1 cellular context compared by ENCODE assay signal in the genomic region with DNA sequence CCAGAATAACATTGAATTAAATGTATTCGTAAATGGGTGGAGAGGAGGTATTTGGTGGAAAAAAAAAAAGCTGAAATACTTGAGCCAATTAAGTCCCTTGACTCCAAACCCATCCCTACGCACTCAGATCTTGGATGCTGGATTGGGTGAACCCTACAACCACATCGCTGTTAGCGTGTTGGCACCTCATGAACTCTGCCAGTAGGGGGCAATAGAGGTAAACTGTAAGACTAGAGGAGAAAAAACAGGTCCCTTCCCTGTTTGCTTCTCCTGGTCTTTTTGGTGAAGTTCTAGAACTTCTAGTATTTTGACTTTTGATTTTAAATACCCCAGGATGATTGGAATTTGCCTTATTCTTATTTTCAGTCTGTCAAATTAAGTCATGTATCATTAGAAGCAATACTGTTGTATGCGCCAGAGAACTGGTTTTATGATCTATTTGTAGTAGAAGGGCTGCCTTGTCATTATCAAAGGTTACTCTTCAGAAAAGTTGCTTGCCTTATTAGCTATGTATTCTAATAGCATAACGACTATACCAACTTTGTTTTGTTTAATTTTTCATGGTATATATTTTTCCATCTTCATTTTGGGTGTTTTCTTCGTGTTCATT.
TF ChIP-seq lines count a peak whose summit lies in the region.

No MANE protein-coding gene starts in this region.

TF ChIP-seq in K562, 482 proteins besides CTCF, POLR2A, EP300 and RAD21:
- TF ChIP-seq, protein P1, sequence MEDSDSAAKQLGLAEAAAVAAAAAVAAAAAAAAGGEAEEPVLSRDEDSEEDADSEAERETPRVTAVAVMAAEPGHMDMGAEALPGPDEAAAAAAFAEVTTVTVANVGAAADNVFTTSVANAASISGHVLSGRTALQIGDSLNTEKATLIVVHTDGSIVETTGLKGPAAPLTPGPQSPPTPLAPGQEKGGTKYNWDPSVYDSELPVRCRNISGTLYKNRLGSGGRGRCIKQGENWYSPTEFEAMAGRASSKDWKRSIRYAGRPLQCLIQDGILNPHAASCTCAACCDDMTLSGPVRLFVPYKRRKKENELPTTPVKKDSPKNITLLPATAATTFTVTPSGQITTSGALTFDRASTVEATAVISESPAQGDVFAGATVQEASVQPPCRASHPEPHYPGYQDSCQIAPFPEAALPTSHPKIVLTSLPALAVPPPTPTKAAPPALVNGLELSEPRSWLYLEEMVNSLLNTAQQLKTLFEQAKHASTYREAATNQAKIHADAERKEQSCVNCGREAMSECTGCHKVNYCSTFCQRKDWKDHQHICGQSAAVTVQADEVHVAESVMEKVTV (CRISPR knock-in tag; IDR thresholded peaks at IDR 0.05), result peak; percentile 52; the same call in 1 of the 2 replicates
- TF ChIP-seq PTRF (tag; IDR thresholded peaks at IDR 0.05), result no peak
- no peak for TF ChIP-seq NR2C2 (CRISPR knock-in tag; IDR thresholded peaks at IDR 0.05)
- TF ChIP-seq NR2C2 (tag; IDR thresholded peaks at IDR 0.05), result no peak
- TF ChIP-seq, protein P2, sequence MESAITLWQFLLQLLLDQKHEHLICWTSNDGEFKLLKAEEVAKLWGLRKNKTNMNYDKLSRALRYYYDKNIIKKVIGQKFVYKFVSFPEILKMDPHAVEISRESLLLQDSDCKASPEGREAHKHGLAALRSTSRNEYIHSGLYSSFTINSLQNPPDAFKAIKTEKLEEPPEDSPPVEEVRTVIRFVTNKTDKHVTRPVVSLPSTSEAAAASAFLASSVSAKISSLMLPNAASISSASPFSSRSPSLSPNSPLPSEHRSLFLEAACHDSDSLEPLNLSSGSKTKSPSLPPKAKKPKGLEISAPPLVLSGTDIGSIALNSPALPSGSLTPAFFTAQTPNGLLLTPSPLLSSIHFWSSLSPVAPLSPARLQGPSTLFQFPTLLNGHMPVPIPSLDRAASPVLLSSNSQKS (CRISPR knock-in tag; IDR thresholded peaks at IDR 0.05), result no peak
- 0 out of 2 replicates have a peak, but pooled peaks have one; percentile 29 for TF ChIP-seq RB1 (IDR thresholded peaks at IDR 0.05; ENCODE audit: low read depth)
- no peak for TF ChIP-seq MIER1 (IDR thresholded peaks at IDR 0.05; ENCODE audit: low read depth)
- 0 out of 3 replicates have a peak, but pooled peaks of 1 of the 2 experiments have one; percentile 16 for TF ChIP-seq CBX3 (IDR thresholded peaks at IDR 0.05; ENCODE audit: borderline replicate concordance in 1 of 2, low read length in 2 of 2)
- 0 out of 2 replicates have a peak, but pooled peaks have one; percentile 60 for TF ChIP-seq SMC3 (conservative IDR thresholded peaks at IDR 0.05; ENCODE audit: insufficient read depth, low read depth, low read length)
